Comparison of ENCODE assay signal across 30 cellular contexts in genomic region chr13:64428196-64428595, GRCh38.
A peak's percentile ranks its signal among the peaks of the same experiment; 100 is the strongest.
DNase-seq lines count a peak whose midpoint lies in the region; ATAC-seq, FAIRE-seq and TF ChIP-seq lines count a peak whose summit lies in the region.
"Had no signal": no experiment of that assay in that cellular context is flagged by ENCODE, and none has a peak within 500 bp of the region (broad histone marks: within the 10 kb centered on the region; RNA-seq: fewer than 3 reads in every experiment).

No MANE protein-coding gene starts in this region.

- TF ChIP-seq POLR2A in H54 (IDR thresholded peaks at IDR 0.05; ENCODE audit: low read depth, low read length), result no peak

- DNase-seq in BJ (ENCODE audit: low read depth) (peak; percentile 54), HFFc6 (peak; percentile 11), astrocyte of the spinal cord (ENCODE audit: low read depth, low spot score) (peak; percentile 21), hepatic stellate cell (ENCODE audit: low spot score) (peak; percentile 4), H54 (ENCODE audit: insufficient read length, low spot score) (no peak)
- no peak for DNase-seq in CD8-positive, alpha-beta memory T cell
- DNase-seq in naive thymus-derived CD8-positive, alpha-beta T cell, result no peak
- no peak for DNase-seq in activated CD4-positive, alpha-beta T cell treated with anti-CD3 and anti-CD28 coated beads for 4 hours
- DNase-seq: activated CD4-positive, alpha-beta T cell treated with anti-CD3 and anti-CD28 coated beads for 1 hour; activated naive CD4-positive, alpha-beta T cell; activated T-cell treated with anti-CD3 and anti-CD28 coated beads, Interleukin-2, amount 50 U/mL, for 4 hours; amniotic stem cell; esophagus squamous epithelium; heart left ventricle; natural killer cell; NCI-H1694 treated with DMSO at 0.1 percent for 48 hours; NCI-H2171 treated with DMSO at 0.1 percent for 48 hours; NCI-H526; RPMI8226; stimulated activated CD4-positive, alpha-beta T cell treated with anti-CD3 and anti-CD28 coated beads, Interleukin-4, amount 100 ng/mL, for 4 hours; stimulated activated naive CD4-positive, alpha-beta T cell; T-helper 1 cell had no signal

- H3K27ac ChIP-seq in CD8-positive, alpha-beta memory T cell (ENCODE audit: low read depth, low read length), result no peak overlapping the region
- H3K27ac ChIP-seq: C4-2B, coronary artery, esophagus squamous epithelium, heart left ventricle, KMS-11, parathyroid adenoma, right atrium auricular region, thoracic aorta, vagina had no signal

- CTCF ChIA-PET in BJ (lab: Yijun Ruan, JAX), result no interaction called here
- CTCF ChIA-PET in CD8-positive, alpha-beta memory T cell (lab: Charles Lee), result no interaction called here

- no peak for ATAC-seq in naive thymus-derived CD8-positive, alpha-beta T cell
- ATAC-seq: activated T-cell treated with anti-CD3 and anti-CD28 coated beads, Interleukin-2, amount 50 U/mL, for 4 hours; heart left ventricle; left lobe of liver; natural killer cell had no signal

- H3K4me3 ChIP-seq in BJ (ENCODE audit: low read depth, low read length) (no peak overlapping the region), astrocyte of the spinal cord (ENCODE audit: low read depth, low read length) (no peak overlapping the region)
- H3K4me3 ChIP-seq in CD8-positive, alpha-beta memory T cell (ENCODE audit: low read length), result no peak overlapping the region
- H3K4me3 ChIP-seq: coronary artery, esophagus squamous epithelium, heart left ventricle, right atrium auricular region, thoracic aorta, vagina had no signal

- no peak for TF ChIP-seq CTCF in BJ (IDR thresholded peaks at IDR 0.05; ENCODE audit: insufficient read depth, low read depth, low read length)
- TF ChIP-seq CTCF in HFFc6 (IDR thresholded peaks at IDR 0.05), result no peak
- TF ChIP-seq CTCF in astrocyte of the spinal cord (IDR thresholded peaks at IDR 0.05; ENCODE audit: low read depth, low read length), result no peak

- POLR2A ChIA-PET in BJ (lab: Charles Lee), result no interaction called here
- POLR2A ChIA-PET in CD8-positive, alpha-beta memory T cell (lab: Charles Lee), result no interaction called here
- POLR2A ChIA-PET in naive thymus-derived CD8-positive, alpha-beta T cell (lab: Charles Lee), result no interaction called here

- no peaks in the 10 kb centered on the region for H3K36me3 ChIP-seq in BJ (ENCODE audit: control insufficient read depth, insufficient read depth, low read length)
- no peaks in the 10 kb centered on the region for H3K36me3 ChIP-seq in CD8-positive, alpha-beta memory T cell (ENCODE audit: insufficient read depth, low read length)
- H3K36me3 ChIP-seq: esophagus squamous epithelium, heart left ventricle, right atrium auricular region, thoracic aorta, vagina had no signal

- H3K9me3 Mint-ChIP-seq in HFFc6, result no peaks in the 10 kb centered on the region
- peaks cover 0 to 10% (median 4%) of the 10 kb centered on the region in 5 donors for H3K9me3 Mint-ChIP-seq in CD8-positive, alpha-beta memory T cell
- H3K9me3 Mint-ChIP-seq in naive thymus-derived CD8-positive, alpha-beta T cell, result peaks cover 0 to 8% (median 2%) of the 10 kb centered on the region in 9 donors

- H3K4me3 Mint-ChIP-seq in HFFc6, result no peak overlapping the region
- H3K4me3 Mint-ChIP-seq in CD8-positive, alpha-beta memory T cell, result no peak overlapping the region
- H3K4me3 Mint-ChIP-seq in naive thymus-derived CD8-positive, alpha-beta T cell, result no peak overlapping the region
- H3K4me3 Mint-ChIP-seq: activated T-cell treated with anti-CD3 and anti-CD28 coated beads, Interleukin-2, amount 50 U/mL, for 4 hours; natural killer cell had no signal

- H3K9me3 ChIP-seq in CD8-positive, alpha-beta memory T cell (ENCODE audit: low read length), result no peaks in the 10 kb centered on the region
- H3K9me3 ChIP-seq: esophagus squamous epithelium, right atrium auricular region, thoracic aorta, vagina had no signal

- 0 out of 2 replicates have a peak overlapping the region, but pooled peaks have one; percentile 32 for H3K27ac Mint-ChIP-seq in HFFc6
- no peak overlapping the region for H3K27ac Mint-ChIP-seq in CD8-positive, alpha-beta memory T cell
- no peak overlapping the region for H3K27ac Mint-ChIP-seq in naive thymus-derived CD8-positive, alpha-beta T cell
- H3K27ac Mint-ChIP-seq: natural killer cell had no signal

- no peaks in the 10 kb centered on the region for H3K36me3 Mint-ChIP-seq in HFFc6 (ENCODE audit: low read depth)
- no peaks in the 10 kb centered on the region for H3K36me3 Mint-ChIP-seq in CD8-positive, alpha-beta memory T cell
- H3K36me3 Mint-ChIP-seq in naive thymus-derived CD8-positive, alpha-beta T cell, result no peaks in the 10 kb centered on the region
- H3K36me3 Mint-ChIP-seq: natural killer cell had no signal

- no peaks in the 10 kb centered on the region for H3K27me3 ChIP-seq in BJ (ENCODE audit: control insufficient read depth, insufficient read depth, low read length)
- H3K27me3 ChIP-seq in CD8-positive, alpha-beta memory T cell (ENCODE audit: insufficient read depth, low read length, poor library complexity, severe bottlenecking), result no peaks in the 10 kb centered on the region
- H3K27me3 ChIP-seq: esophagus squamous epithelium, heart left ventricle, right atrium auricular region, vagina had no signal

- peaks cover 10% of the 10 kb centered on the region for H3K4me1 Mint-ChIP-seq in HFFc6 (ENCODE audit: low read depth)
- no peaks in the 10 kb centered on the region for H3K4me1 Mint-ChIP-seq in CD8-positive, alpha-beta memory T cell
- no peaks in the 10 kb centered on the region for H3K4me1 Mint-ChIP-seq in naive thymus-derived CD8-positive, alpha-beta T cell
- H3K4me1 Mint-ChIP-seq: natural killer cell had no signal

- H3K27me3 Mint-ChIP-seq in HFFc6 (ENCODE audit: insufficient read depth), result no peaks in the 10 kb centered on the region
- H3K27me3 Mint-ChIP-seq in CD8-positive, alpha-beta memory T cell, result no peaks in the 10 kb centered on the region
- H3K27me3 Mint-ChIP-seq in naive thymus-derived CD8-positive, alpha-beta T cell, result peaks cover 0 to 1% (median 0%) of the 10 kb centered on the region in 5 donors

- in situ Hi-C loops in astrocyte of the spinal cord (cut with HindIII; ENCODE audit: low sequenced_read_pairs), result no loop called here

- no peak for FAIRE-seq in H54 (lab: Jason Lieb, UNC)

- no peaks in the 10 kb centered on the region for H3K4me1 ChIP-seq in CD8-positive, alpha-beta memory T cell (ENCODE audit: insufficient read depth, low read length)
- H3K4me1 ChIP-seq: esophagus squamous epithelium, heart left ventricle, parathyroid adenoma, right atrium auricular region, vagina had no signal

Comparison
In these comparisons a context has a peak if more than half of its experiments do, and no peak if none do; other contexts are left out.
1. DNase-seq: peak in BJ (single experiment), HFFc6 (single experiment), astrocyte of the spinal cord (single experiment) and hepatic stellate cell (single experiment); none in CD8-positive, alpha-beta memory T cell (0 of 5), H54 (single experiment), naive thymus-derived CD8-positive, alpha-beta T cell (0 of 10) and activated CD4-positive, alpha-beta T cell treated with anti-CD3 and anti-CD28 coated beads for 4 hours (0 of 2).